In genomic region chr6:41073203-41073967, GRCh38 we compare ENCODE assay signal across 1 cellular context.
TF ChIP-seq lines count a peak whose summit lies in the region.

No MANE protein-coding gene starts in this region.

TF ChIP-seq in HepG2, 621 proteins besides CTCF, POLR2A, EP300 and RAD21 (continued from another document and continues in another):
- peak; percentile 51 for TF ChIP-seq SKI (IDR thresholded peaks at IDR 0.05; ENCODE audit: partially characterized antibody)
- peak; percentile 67 for TF ChIP-seq TAF1 (CRISPR knock-in tag; IDR thresholded peaks at IDR 0.05)
- no peak; the same call in 1 of the 2 replicates for TF ChIP-seq ATF7-NPFF (CRISPR knock-in tag; IDR thresholded peaks at IDR 0.05; ENCODE audit: low read depth)
- peak; percentile 98 for TF ChIP-seq PATZ1 (CRISPR knock-in tag; IDR thresholded peaks at IDR 0.05)
- 0 out of 2 replicates have a peak, but pooled peaks have one; percentile 58 for TF ChIP-seq TP53 (CRISPR knock-in tag; conservative IDR thresholded peaks at IDR 0.05)
- TF ChIP-seq SRSF4 (IDR thresholded peaks at IDR 0.05; ENCODE audit: low read depth, low read length, poor library complexity, severe bottlenecking), result peak; percentile 92
- no peak for TF ChIP-seq HMG20A (CRISPR knock-in tag; IDR thresholded peaks at IDR 0.05; ENCODE audit: borderline replicate concordance)
- peak; percentile 77 for TF ChIP-seq ZBTB7A (CRISPR knock-in tag; IDR thresholded peaks at IDR 0.05)
- 0 out of 2 replicates have a peak, but pooled peaks have one; percentile 37 for TF ChIP-seq ZFP36L1 (CRISPR knock-in tag; IDR thresholded peaks at IDR 0.05)
- TF ChIP-seq NR1H2 (CRISPR knock-in tag; IDR thresholded peaks at IDR 0.05; ENCODE audit: borderline replicate concordance, low read depth), result no peak
- 0 out of 2 replicates have a peak, but pooled peaks have one; percentile 43 for TF ChIP-seq REPIN1 (CRISPR knock-in tag; IDR thresholded peaks at IDR 0.05; ENCODE audit: borderline replicate concordance, low read depth)
- no peak for TF ChIP-seq RERE (CRISPR knock-in tag; IDR thresholded peaks at IDR 0.05; ENCODE audit: low read depth)
- TF ChIP-seq ZNF605 (CRISPR knock-in tag; IDR thresholded peaks at IDR 0.05), result 0 out of 2 replicates have a peak, but pooled peaks have one; percentile 44
- 0 out of 2 replicates have a peak, but pooled peaks have one; percentile 79 for TF ChIP-seq ZBTB39 (CRISPR knock-in tag; IDR thresholded peaks at IDR 0.05)
- TF ChIP-seq ATF1 (CRISPR knock-in tag; IDR thresholded peaks at IDR 0.05), result peak; percentile 34; the same call in 1 of the 2 replicates
- no peak for TF ChIP-seq ZMYM2 (CRISPR knock-in tag; IDR thresholded peaks at IDR 0.05)
- TF ChIP-seq ARID4A (CRISPR knock-in tag; IDR thresholded peaks at IDR 0.05; ENCODE audit: borderline replicate concordance), result peak; percentile 80
- TF ChIP-seq CREB1 (IDR thresholded peaks at IDR 0.05), result peak; percentile 53
- peak; percentile 87 for TF ChIP-seq CREB1 (CRISPR knock-in tag; IDR thresholded peaks at IDR 0.05)
- peak; percentile 79; the same call in 1 of the 2 replicates for TF ChIP-seq ZNF160 (CRISPR knock-in tag; IDR thresholded peaks at IDR 0.05)
- peak; percentile 12; the same call in 1 of the 2 replicates for TF ChIP-seq ZNF264 (CRISPR knock-in tag; IDR thresholded peaks at IDR 0.05)
- TF ChIP-seq ZSCAN9 (CRISPR knock-in tag; IDR thresholded peaks at IDR 0.05; ENCODE audit: borderline replicate concordance), result no peak
- no peak for TF ChIP-seq PAWR (CRISPR knock-in tag; IDR thresholded peaks at IDR 0.05; ENCODE audit: borderline replicate concordance)
- TF ChIP-seq KLF12 (CRISPR knock-in tag; IDR thresholded peaks at IDR 0.05; ENCODE audit: borderline replicate concordance), result peak; percentile 49; the same call in 1 of the 2 replicates
- TF ChIP-seq CHD4 (IDR thresholded peaks at IDR 0.05; ENCODE audit: borderline replicate concordance, low read length), result no peak
- peak; percentile 60; the same call in 1 of the 2 replicates for TF ChIP-seq KDM2A (CRISPR knock-in tag; IDR thresholded peaks at IDR 0.05; ENCODE audit: borderline replicate concordance, low read depth)
- TF ChIP-seq MNT (IDR thresholded peaks at IDR 0.05), result no peak
- TF ChIP-seq FLYWCH1 (CRISPR knock-in tag; IDR thresholded peaks at IDR 0.05), result no peak
- TF ChIP-seq RBM22 (optimal IDR thresholded peaks at IDR 0.05; ENCODE audit: low read length), result peak; percentile 38
- TF ChIP-seq ZNF740 (CRISPR knock-in tag; IDR thresholded peaks at IDR 0.05), result peak; percentile 23; the same call in 1 of the 2 replicates
- no peak for TF ChIP-seq ZNF446 (CRISPR knock-in tag; IDR thresholded peaks at IDR 0.05)
- TF ChIP-seq NR2F2 (IDR thresholded peaks at IDR 0.05; ENCODE audit: borderline replicate concordance, low read depth), result no peak; the same call in 1 of the 2 replicates
- TF ChIP-seq ZNF704 (CRISPR knock-in tag; IDR thresholded peaks at IDR 0.05; ENCODE audit: borderline replicate concordance), result no peak
- no peak for TF ChIP-seq ZNF354B (CRISPR knock-in tag; IDR thresholded peaks at IDR 0.05)
- TF ChIP-seq ZNF275 (CRISPR knock-in tag; IDR thresholded peaks at IDR 0.05; ENCODE audit: borderline replicate concordance), result 0 out of 2 replicates have a peak, but pooled peaks have one; percentile 9
